8 cellular contexts compared by ENCODE assay signal in genomic region chr7:98294798-98295382, GRCh38. TPM values are rescaled to one million over a fixed set of nuclear protein-coding genes. Genes with fewer than 3 reads are reported as not detected.
DNase-seq lines count a peak whose midpoint lies in the region; ATAC-seq and TF ChIP-seq lines count a peak whose summit lies in the region.

No MANE protein-coding gene starts in this region.

- 74 to 83% methylated on average over 11 to 14 of the region's 14 CpGs for WGBS in testis, 2 donors
- 31 to 47% methylated on average over 14 of the region's 14 CpGs for WGBS in sigmoid colon, 2 donors

- TF ChIP-seq CTCF in GM06990 (IDR thresholded peaks at IDR 0.05; ENCODE audit: insufficient read depth, low read length, poor library complexity, severe bottlenecking) (peak; percentile 83), astrocyte of the cerebellum (IDR thresholded peaks at IDR 0.05; ENCODE audit: low read depth, low read length, missing control alignments) (peak; percentile 86), testis (IDR thresholded peaks at IDR 0.05) (peak; percentile 12 to 34 (median 12)), sigmoid colon (IDR thresholded peaks at IDR 0.05) (peak in 2 of 4 experiments; percentile 29 to 41)

- no peak for TF ChIP-seq EP300 in sigmoid colon (IDR thresholded peaks at IDR 0.05)

- H3K27ac ChIP-seq in testis: no peak overlapping the region
- H3K27ac ChIP-seq in sigmoid colon: no peak overlapping the region

- no peaks in the 10 kb centered on the region for H3K4me1 ChIP-seq in testis
- peaks cover 0 to 17% (median 3%) of the 10 kb centered on the region in 4 donors for H3K4me1 ChIP-seq in sigmoid colon

- H3K27me3 ChIP-seq in GM06990 (replicated peaks; ENCODE audit: control insufficient read depth, insufficient read depth, low read length) (no peaks in the 10 kb centered on the region), testis (no peaks in the 10 kb centered on the region), sigmoid colon (no peaks in the 10 kb centered on the region)

- H3K9me3 ChIP-seq in testis (no peaks in the 10 kb centered on the region), sigmoid colon (no peaks in the 10 kb centered on the region)

- ATAC-seq in HG03159 (IDR thresholded peaks at IDR 0.05; ENCODE audit: unreplicated experiment): peak; percentile 56

- H3K4me3 ChIP-seq in GM06990 (replicated peaks; ENCODE audit: low read depth, low read length): no peak overlapping the region
- H3K4me3 ChIP-seq in astrocyte of the cerebellum (ENCODE audit: low read depth, low read length): no peak overlapping the region
- no peak overlapping the region for H3K4me3 ChIP-seq in testis
- no peak overlapping the region for H3K4me3 ChIP-seq in sigmoid colon

- peak; percentile 68 for DNase-seq in 8988T
- DNase-seq in GM06990 (ENCODE audit: extremely low read depth, insufficient read length): peak; percentile 56
- DNase-seq in NCI-H526 (lab: John Stamatoyannopoulos, UW): peak; percentile 44 to 87
- peak; percentile 23 for DNase-seq in astrocyte of the cerebellum (ENCODE audit: low read depth)
- peak; percentile 90 for DNase-seq in islet precursor cell
- DNase-seq in testis: peak; percentile 51
- no peak for DNase-seq in sigmoid colon

- peaks cover 28% of the 10 kb centered on the region for H3K36me3 ChIP-seq in GM06990 (ENCODE audit: control insufficient read depth, insufficient read depth, low read length)
- H3K36me3 ChIP-seq in testis (ENCODE audit: low read depth, missing control alignments): no peaks in the 10 kb centered on the region
- H3K36me3 ChIP-seq in sigmoid colon: peaks cover 10 to 40% (median 26%) of the 10 kb centered on the region in 4 donors

- intact Hi-C loops in testis (cut with DNase I; ENCODE audit: low total_unique reads) (no loop called here), sigmoid colon (cut with DNase I) (no loop called here)

- TF ChIP-seq POLR2A in testis (IDR thresholded peaks at IDR 0.05) (no peak), sigmoid colon (IDR thresholded peaks at IDR 0.05) (no peak)

- in situ Hi-C loops in astrocyte of the cerebellum (cut with HindIII; ENCODE audit: low sequenced_read_pairs): no loop called here

RNA-seq across cellular contexts. Expression of gene BRI3, which starts 13.4 kb away (rescaled TPM):
- 10 to 100 TPM; 61.1 to 76.3 TPM for total RNA-seq in testis
- polyA plus RNA-seq in testis (ENCODE audit: insufficient read depth, low read depth, low replicate concordance): 167 TPM
- total RNA-seq in sigmoid colon: 10 to 100 TPM; 44.9 to 61.8 (median 48.4) TPM
- polyA plus RNA-seq in sigmoid colon: 100 to 1,000 TPM; 150 to 344 (median 339) TPM

RNA-seq across cellular contexts. Expression of gene TECPR1, which starts 42.9 kb away (rescaled TPM):
- total RNA-seq in testis: 10 to 100 TPM; 18.5 to 24.6 TPM
- 13.5 TPM for polyA plus RNA-seq in testis (ENCODE audit: insufficient read depth, low read depth, low replicate concordance)
- 10 to 100 TPM in 3 of 4 donors, 1 to 10 TPM in 1; 7.7 to 38.2 (median 18.2) TPM for total RNA-seq in sigmoid colon
- polyA plus RNA-seq in sigmoid colon: 10 to 100 TPM; 10.2 to 32.5 (median 12.6) TPM
